22 cellular contexts compared by ENCODE assay signal in the genomic region with DNA sequence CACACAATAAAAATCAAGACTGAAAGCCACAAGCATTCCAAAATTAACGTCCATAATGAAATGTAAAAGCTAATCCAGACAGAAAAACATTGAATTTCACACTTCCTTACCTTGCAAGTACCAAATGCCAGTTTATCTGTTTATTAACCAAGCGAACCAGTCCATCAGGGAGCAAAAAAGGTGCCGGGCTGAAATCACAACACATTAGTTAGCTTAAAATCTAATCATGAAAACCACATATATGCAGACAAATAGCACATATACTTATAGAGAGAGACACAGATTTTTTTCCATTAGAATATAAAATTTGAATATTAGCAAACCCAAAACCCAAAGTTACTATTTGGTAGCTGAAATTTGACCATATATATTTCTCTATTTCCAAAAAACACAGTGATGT.
"Had no signal": no experiment of that assay in that cellular context is flagged by ENCODE, and none has a peak within 500 bp of the region (broad histone marks: within the 10 kb centered on the region; RNA-seq: fewer than 3 reads in every experiment).

No MANE protein-coding gene starts in this region.

- H3K9me3 Mint-ChIP-seq: natural killer cell; neural crest cell; stimulated activated memory B cell treated with anti-CD40 and anti-IgM and Interleukin-4, amounts not matched to agents 10 μg/mL and 1 μg/mL and 100 μg/mL, for 72 hours had no signal

- H3K27ac Mint-ChIP-seq: natural killer cell; stimulated activated memory B cell treated with anti-CD40 and anti-IgM and Interleukin-4, amounts not matched to agents 10 μg/mL and 1 μg/mL and 100 μg/mL, for 72 hours had no signal

- H3K27me3 Mint-ChIP-seq: stimulated activated memory B cell treated with anti-CD40 and anti-IgM and Interleukin-4, amounts not matched to agents 10 μg/mL and 1 μg/mL and 100 μg/mL, for 72 hours had no signal

- H3K4me3 Mint-ChIP-seq: natural killer cell; neural crest cell; stimulated activated memory B cell treated with anti-CD40 and anti-IgM and Interleukin-4, amounts not matched to agents 10 μg/mL and 1 μg/mL and 100 μg/mL, for 72 hours had no signal

- ATAC-seq: esophagus mucosa; foreskin keratinocyte; gastroesophageal sphincter; heart left ventricle; left colon; left ventricle myocardium superior; lower lobe of right lung; natural killer cell; psoas muscle; right cardiac atrium; stimulated activated memory B cell treated with anti-CD40 and anti-IgM and Interleukin-4, amounts not matched to agents 10 μg/mL and 1 μg/mL and 100 μg/mL, for 72 hours; stimulated activated naive CD8-positive, alpha-beta T cell treated with anti-CD3 and anti-CD28 coated beads, Interleukin-15, Interleukin-2, amounts not matched to agents 100 U/mL and 50 U/mL, for 24 hours had no signal

- DNase-seq: cerebellar nuclear complex; dorsolateral prefrontal cortex; effector CD4-positive, alpha-beta T cell; foreskin keratinocyte; heart left ventricle; left colon; left ventricle myocardium superior; lower lobe of right lung; natural killer cell; ovary; posterior cingulate gyrus; psoas muscle; right cardiac atrium; spleen; stimulated activated CD4-positive, alpha-beta T cell treated with anti-CD3 and anti-CD28 coated beads, Interleukin-4, amount 100 ng/mL, for 4 hours; stimulated activated naive CD8-positive, alpha-beta T cell treated with anti-CD3 and anti-CD28 coated beads, Interleukin-15, Interleukin-2, amounts not matched to agents 100 U/mL and 50 U/mL, for 24 hours; substantia nigra; upper lobe of left lung had no signal
